ENCODE assay signal across 1 cellular context in genomic region chr5:113058706-113059226, GRCh38.
TF ChIP-seq lines count a peak whose summit lies in the region.

No MANE protein-coding gene starts in this region.

TF ChIP-seq in GM23338, 12 proteins besides CTCF, POLR2A, EP300 and RAD21 (continued from another document):
- TF ChIP-seq ZNF462 (CRISPR knock-in tag; IDR thresholded peaks at IDR 0.05) (no peak), ETS1 (IDR thresholded peaks at IDR 0.05) (no peak), REST (IDR thresholded peaks at IDR 0.05; ENCODE audit: unreplicated experiment) (no peak)
